In the genomic region with DNA sequence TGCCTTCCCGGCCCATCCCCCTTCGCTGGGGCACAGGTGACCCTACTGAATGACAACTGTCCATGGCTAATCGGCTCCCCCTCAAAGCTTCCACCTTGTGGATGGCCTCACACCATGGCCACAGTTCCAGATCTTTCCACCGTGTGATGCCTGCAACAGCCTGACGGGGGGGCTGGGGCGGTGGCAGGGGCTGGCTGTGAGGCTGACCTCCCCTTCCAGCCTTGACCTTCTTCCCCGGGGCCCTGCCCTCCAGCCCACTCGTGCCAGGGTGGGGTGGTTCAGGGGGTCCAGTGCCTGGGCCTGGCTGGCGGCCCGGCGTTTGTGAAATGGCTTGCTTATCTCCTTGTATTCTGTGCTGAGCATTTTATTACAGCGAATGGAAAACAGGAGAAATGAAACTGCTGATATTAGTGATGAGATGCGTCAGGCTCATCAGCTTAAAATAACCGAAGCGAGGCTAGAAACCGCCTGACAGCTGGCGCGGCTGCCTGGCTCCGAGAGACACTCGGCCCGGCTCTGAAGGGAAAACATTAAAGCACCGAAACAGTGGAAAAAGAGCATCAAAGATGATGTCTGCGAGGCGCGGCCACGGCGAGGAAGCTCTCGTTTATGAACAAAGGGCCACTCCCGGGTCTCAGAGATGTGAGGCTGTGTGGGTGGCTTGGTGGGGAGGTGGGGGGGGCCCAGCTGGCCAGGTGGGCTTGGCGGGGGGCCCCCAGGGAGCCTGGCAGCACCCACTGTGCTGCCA, we compare ENCODE assay signal across 9 cellular contexts. TPM values are rescaled to one million over a fixed set of nuclear protein-coding genes. Genes with fewer than 3 reads are reported as not detected.
A peak's percentile ranks its signal among the peaks of the same experiment; 100 is the strongest.
DNase-seq lines count a peak whose midpoint lies in the region; ATAC-seq, FAIRE-seq and TF ChIP-seq lines count a peak whose summit lies in the region.
"Had no signal": no experiment of that assay in that cellular context is flagged by ENCODE, and none has a peak within 500 bp of the region (broad histone marks: within the 10 kb centered on the region; RNA-seq: fewer than 3 reads in every experiment).

No MANE protein-coding gene starts in this region.

- H3K36me3 ChIP-seq in osteoblast (ENCODE audit: insufficient read depth, low read length) (no peaks in the 10 kb centered on the region), urinary bladder (ENCODE audit: insufficient read depth) (no peaks in the 10 kb centered on the region)

- H3K9me3 ChIP-seq in osteoblast (ENCODE audit: low read depth, low read length) = no peaks in the 10 kb centered on the region

- H3K4me1 ChIP-seq in osteoblast (ENCODE audit: insufficient read depth, low read length) = no peaks in the 10 kb centered on the region
- no peaks in the 10 kb centered on the region for H3K4me1 ChIP-seq in urinary bladder (ENCODE audit: insufficient read depth)

- H4K20me1 ChIP-seq in osteoblast (ENCODE audit: insufficient read depth, low read length) = no peaks in the 10 kb centered on the region

- H3K27ac ChIP-seq in osteoblast (ENCODE audit: low read depth, low read length) = no peak overlapping the region
- H3K27ac ChIP-seq in urinary bladder (ENCODE audit: low read depth) = peak overlapping the region; percentile 24
- no peak overlapping the region for H3K27ac ChIP-seq in RWPE1

- ATAC-seq in HG02885 (IDR thresholded peaks at IDR 0.05; ENCODE audit: poor library complexity, unreplicated experiment) = peak; percentile 43

- no peaks in the 10 kb centered on the region for H3K79me2 ChIP-seq in osteoblast (ENCODE audit: insufficient read depth, low read length)

- TF ChIP-seq POLR2A in GM12892 (IDR thresholded peaks at IDR 0.05; ENCODE audit: low read depth, low read length) = no peak; the same call in 1 of the 2 replicates

- H3K27me3 ChIP-seq in osteoblast (ENCODE audit: insufficient read depth, low read length) = peaks cover 2% of the 10 kb centered on the region

- peak overlapping the region; percentile 30 for H3K4me3 ChIP-seq in osteoblast (ENCODE audit: insufficient read depth, low read length)
- peak overlapping the region; percentile 7 for H3K4me3 ChIP-seq in urinary bladder (ENCODE audit: low read depth, low read length)

- WGBS in urinary bladder = 17% methylated on average over 30 of the region's 30 CpGs

- DNase-seq in GM12892 (ENCODE audit: insufficient read length) (peak; percentile 86), epidermal melanocyte (ENCODE audit: insufficient read length, low spot score) (peak; percentile 64), osteoblast (ENCODE audit: insufficient read length, low spot score, missing footprints) (peak; percentile 93), RWPE1 (ENCODE audit: low spot score) (no peak), islet precursor cell (no peak)
- DNase-seq in activated CD4-positive, alpha-beta T cell treated with anti-CD3 and anti-CD28 coated beads, Interleukin-2, amount 50 U/mL, for 4 hours = peak; percentile 72 to 77

- H2AFZ ChIP-seq in osteoblast (ENCODE audit: low read length) = no peak overlapping the region

- FAIRE-seq in GM12892 (lab: Jason Lieb, UNC) = peak; percentile 95
- FAIRE-seq: TTC549 had no signal

- POLR2A ChIA-PET in RWPE1 (lab: Yijun Ruan, JAX; ENCODE audit: low non-redundant PET) = no interaction called here

- CTCF ChIA-PET in RWPE1 (lab: Yijun Ruan, JAX) = interaction anchor here (1.0 kb wide), 1 partner anchor 9 kb away, joined by 3 read pairs; no protein-coding TSS in a partner anchor

- H3K4me2 ChIP-seq in osteoblast (ENCODE audit: insufficient read depth, low read length) = peak overlapping the region; percentile 55

- peak; percentile 15 for TF ChIP-seq CTCF in osteoblast (IDR thresholded peaks at IDR 0.05; ENCODE audit: extremely low read depth, low read depth, low read length)
- no peak for TF ChIP-seq CTCF in RWPE1 (conservative IDR thresholded peaks at IDR 0.05; ENCODE audit: low read depth)

RNA-seq across cellular contexts. Expression of gene PDCD1, which starts 0.9 kb away (rescaled TPM):
- 1.0 TPM for polyA plus RNA-seq in GM12892 (2012; ENCODE audit: missing spikeins)
- total RNA-seq in osteoblast (not detected in 2 replicates), urinary bladder (not detected)
- polyA plus RNA-seq in urinary bladder = 0.29 TPM

RNA-seq across cellular contexts. Expression of gene RTP5, which starts 9.9 kb away (rescaled TPM):
- not detected for polyA plus RNA-seq in GM12892 (2012; ENCODE audit: missing spikeins)
- total RNA-seq in osteoblast = not detected in 2 replicates
- total RNA-seq in urinary bladder = not detected
- 0.06 TPM for polyA plus RNA-seq in urinary bladder

RNA-seq across cellular contexts. Expression of gene NEU4, which starts 50.6 kb away (rescaled TPM):
- 0.19 TPM for polyA plus RNA-seq in GM12892 (2012; ENCODE audit: missing spikeins)
- not detected in 2 replicates for total RNA-seq in osteoblast
- 0.21 TPM for total RNA-seq in urinary bladder
- polyA plus RNA-seq in urinary bladder = 0.29 TPM

Comparison
In these comparisons a context has a peak if more than half of its experiments do, and no peak if none do; other contexts are left out.
1. DNase-seq: peak in GM12892 (single experiment), activated CD4-positive, alpha-beta T cell treated with anti-CD3 and anti-CD28 coated beads, Interleukin-2, amount 50 U/mL, for 4 hours (2 of 2), epidermal melanocyte (single experiment) and osteoblast (single experiment); none in RWPE1 (single experiment) and islet precursor cell (single experiment).